In the genomic region with DNA sequence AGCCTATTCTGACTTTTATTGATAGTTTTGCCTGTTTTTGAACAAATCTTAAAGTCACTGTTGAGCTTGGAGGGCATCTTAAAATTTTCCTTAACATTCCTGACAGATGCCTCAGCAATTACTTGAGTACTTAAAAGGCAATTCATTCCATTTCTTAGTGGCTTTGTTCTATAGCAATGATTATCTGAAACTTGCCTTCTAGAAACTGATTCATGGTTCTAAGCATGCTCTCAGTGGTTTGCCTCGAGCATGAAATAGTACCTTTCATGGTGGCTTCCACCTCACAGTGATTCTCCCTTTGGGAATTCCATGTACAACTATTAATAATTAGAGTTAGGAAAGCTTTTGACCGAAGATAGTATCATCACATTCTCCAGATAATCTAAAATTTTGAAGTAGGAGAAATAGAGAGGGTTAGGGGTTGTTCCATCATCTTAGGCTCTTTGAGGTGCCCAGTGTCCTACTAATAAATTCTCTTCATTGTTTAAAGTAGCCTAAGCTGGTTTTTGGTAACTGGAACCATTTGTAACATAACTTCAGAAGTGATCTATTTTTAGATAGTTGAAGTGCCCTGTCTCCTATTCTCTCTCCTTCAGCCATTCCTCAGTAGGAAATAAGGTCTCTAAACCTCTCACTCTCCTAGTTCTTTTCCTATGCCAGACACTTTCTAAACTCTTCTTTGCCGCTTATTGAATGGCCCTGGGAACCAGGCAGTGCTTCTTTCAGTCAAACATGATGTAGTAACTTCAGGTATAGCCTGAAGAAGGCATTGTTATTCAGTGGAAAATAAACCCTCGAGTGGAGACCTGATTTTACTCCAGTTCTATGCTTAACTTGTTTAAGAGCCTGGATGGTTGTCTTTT, we compare ENCODE assay signal across 14 cellular contexts.
DNase-seq lines count a peak whose midpoint lies in the region; ATAC-seq and TF ChIP-seq lines count a peak whose summit lies in the region.
"Had no signal": no experiment of that assay in that cellular context is flagged by ENCODE, and none has a peak within 500 bp of the region (broad histone marks: within the 10 kb centered on the region; RNA-seq: fewer than 3 reads in every experiment).

No MANE protein-coding gene starts in this region.

- H3K4ac ChIP-seq in mesendoderm (ENCODE audit: low read depth, low read length), result no peak overlapping the region

- H3K36me3 ChIP-seq in ACC112 (ENCODE audit: insufficient read depth, low read length) (peaks cover 4% of the 10 kb centered on the region; the same call in 1 of the 2 replicates), mesendoderm (ENCODE audit: control insufficient read depth, insufficient read depth, low read length) (no peaks in the 10 kb centered on the region)

- H3K27me3 ChIP-seq in ACC112 (ENCODE audit: insufficient read depth, low read length) (no peaks in the 10 kb centered on the region), mesendoderm (ENCODE audit: insufficient read depth, low read length, poor library complexity) (no peaks in the 10 kb centered on the region)
- H3K27me3 ChIP-seq: ascending aorta, neutrophil had no signal

- H3K56ac ChIP-seq in mesendoderm (ENCODE audit: low read length), result no peak overlapping the region

- H2BK120ac ChIP-seq in mesendoderm (ENCODE audit: low read depth, low read length), result no peak overlapping the region

- WGBS in mesendoderm (ENCODE audit: extremely low coverage, insufficient coverage, low lambda C conversion rate), result no CpG with 5 or more reads among the region's 4 CpGs

- no peak overlapping the region for H2BK5ac ChIP-seq in mesendoderm (ENCODE audit: low read length)

- DNase-seq in HFFc6, result peak; percentile 90
- DNase-seq in central memory CD8-positive, alpha-beta T cell (ENCODE audit: low spot score in 2 of 2), result no peak
- peak; percentile 56 for DNase-seq in mesendoderm
- no peak for DNase-seq in cerebellum (ENCODE audit: low spot score)
- DNase-seq in GM20000 (ENCODE audit: low spot score), result no peak
- DNase-seq: activated CD4-positive, alpha-beta T cell treated with anti-CD3 and anti-CD28 coated beads, Interleukin-2, amount 50 U/mL, for 1 hour; CD4-positive, alpha-beta memory T cell; hypothalamus; NCI-H2081 had no signal

- H2AK5ac ChIP-seq in mesendoderm (ENCODE audit: low read length), result no peak overlapping the region

- H3K9me3 Mint-ChIP-seq in HFFc6, result no peaks in the 10 kb centered on the region
- H3K9me3 Mint-ChIP-seq in central memory CD8-positive, alpha-beta T cell, result no peaks in the 10 kb centered on the region
- H3K9me3 Mint-ChIP-seq: CD4-positive, alpha-beta memory T cell had no signal

- H3K27me3 Mint-ChIP-seq in HFFc6 (ENCODE audit: insufficient read depth), result no peaks in the 10 kb centered on the region; the same call in 1 of the 2 replicates
- H3K27me3 Mint-ChIP-seq in central memory CD8-positive, alpha-beta T cell, result no peaks in the 10 kb centered on the region
- H3K27me3 Mint-ChIP-seq: CD4-positive, alpha-beta memory T cell had no signal

- peaks cover 1% of the 10 kb centered on the region for H3K79me1 ChIP-seq in mesendoderm (ENCODE audit: low read length)

- H3K4me1 Mint-ChIP-seq in HFFc6 (ENCODE audit: low read depth), result peaks cover 88% of the 10 kb centered on the region
- peaks cover 48% of the 10 kb centered on the region for H3K4me1 Mint-ChIP-seq in central memory CD8-positive, alpha-beta T cell

- no peak for TF ChIP-seq CTCF in HFFc6 (IDR thresholded peaks at IDR 0.05)
- TF ChIP-seq CTCF in GM20000 (IDR thresholded peaks at IDR 0.05; ENCODE audit: extremely low read depth, missing control alignments), result no peak

- no peak overlapping the region for H2AFZ ChIP-seq in ACC112 (ENCODE audit: low read length, unreplicated experiment)

- H4K5ac ChIP-seq in mesendoderm (ENCODE audit: low read length), result no peak overlapping the region

- H3K27ac ChIP-seq in ACC112 (ENCODE audit: low read depth, low read length), result peak overlapping the region; percentile 90
- H3K27ac ChIP-seq in mesendoderm (ENCODE audit: low read depth, low read length), result no peak overlapping the region
- H3K27ac ChIP-seq: neutrophil had no signal

- H3K4me3 Mint-ChIP-seq in HFFc6, result peak overlapping the region; percentile 72
- H3K4me3 Mint-ChIP-seq in central memory CD8-positive, alpha-beta T cell, result no peak overlapping the region
- H3K4me3 Mint-ChIP-seq: CD4-positive, alpha-beta memory T cell had no signal

- no peak overlapping the region for H3K4me2 ChIP-seq in mesendoderm (ENCODE audit: low read length)

- H3K4me1 ChIP-seq in ACC112 (ENCODE audit: control insufficient read depth, insufficient read depth, low read length, unreplicated experiment), result peaks cover 39% of the 10 kb centered on the region
- peaks cover 12% of the 10 kb centered on the region for H3K4me1 ChIP-seq in mesendoderm (ENCODE audit: control insufficient read depth, low read depth, low read length)

- no peak overlapping the region for H2BK15ac ChIP-seq in mesendoderm (replicated peaks; ENCODE audit: low read depth)

- H3K23ac ChIP-seq in mesendoderm (ENCODE audit: low read length), result no peak overlapping the region

- no peak overlapping the region for H3K9ac ChIP-seq in mesendoderm (ENCODE audit: low read length)

- H3K27ac Mint-ChIP-seq in HFFc6, result peak overlapping the region; percentile 92
- H3K27ac Mint-ChIP-seq in central memory CD8-positive, alpha-beta T cell (ENCODE audit: low read depth), result peak overlapping the region; percentile 19

- no peak overlapping the region for H4K8ac ChIP-seq in mesendoderm (ENCODE audit: low read depth, low read length)

- H3K79me2 ChIP-seq in ACC112 (ENCODE audit: control insufficient read depth, insufficient read depth, low read length, unreplicated experiment), result peaks cover 20% of the 10 kb centered on the region
- H3K79me2 ChIP-seq in mesendoderm (ENCODE audit: control insufficient read depth, insufficient read depth, low read length), result no peaks in the 10 kb centered on the region

- peak overlapping the region; percentile 28; the same call in 1 of the 2 replicates for H3K4me3 ChIP-seq in ACC112 (ENCODE audit: low read depth, low read length)
- no peak overlapping the region for H3K4me3 ChIP-seq in mesendoderm (ENCODE audit: low read length)
- H3K4me3 ChIP-seq: ascending aorta had no signal

- H3K18ac ChIP-seq in mesendoderm (ENCODE audit: low read length), result no peak overlapping the region

- H3K36me3 Mint-ChIP-seq in HFFc6 (ENCODE audit: low read depth), result peaks cover 49% of the 10 kb centered on the region
- peaks cover 30% of the 10 kb centered on the region for H3K36me3 Mint-ChIP-seq in central memory CD8-positive, alpha-beta T cell (ENCODE audit: insufficient read depth)

- ATAC-seq in central memory CD8-positive, alpha-beta T cell (replicated peaks; ENCODE audit: extremely low read depth, poor library complexity, severe bottlenecking), result no peak
- ATAC-seq in GM18867 (IDR thresholded peaks at IDR 0.05; ENCODE audit: unreplicated experiment) (no peak), HG03196 (IDR thresholded peaks at IDR 0.05; ENCODE audit: unreplicated experiment) (no peak)

Comparison
In these comparisons a context has a peak if more than half of its experiments do, and no peak if none do; other contexts are left out.
1. DNase-seq: peak in HFFc6 (single experiment) and mesendoderm (single experiment); none in central memory CD8-positive, alpha-beta T cell (0 of 2), cerebellum (single experiment) and GM20000 (single experiment).